20 cellular contexts compared by ENCODE assay signal in genomic region chr22:25383278-25383820, GRCh38.
A peak's percentile ranks its signal among the peaks of the same experiment; 100 is the strongest.
DNase-seq lines count a peak whose midpoint lies in the region; ATAC-seq and TF ChIP-seq lines count a peak whose summit lies in the region.
"Had no signal": no experiment of that assay in that cellular context is flagged by ENCODE, and none has a peak within 500 bp of the region (broad histone marks: within the 10 kb centered on the region; RNA-seq: fewer than 3 reads in every experiment).

No MANE protein-coding gene starts in this region.

- peak overlapping the region in 7 of 11 experiments; percentile 56 to 90 (median 89); a peak in 13 of 22 replicates for H3K4me2 ChIP-seq in BLaER1 treated with 17β-estradiol and CSF1 and Interleukin-3, amounts not matched to agents 10 nM and 100 nM

- H3K4me3 Mint-ChIP-seq in glutamatergic neuron (ENCODE audit: unreplicated experiment), result no peak overlapping the region
- H3K4me3 Mint-ChIP-seq in nephron progenitor cell, result no peak overlapping the region
- H3K4me3 Mint-ChIP-seq in activated T-helper 1 cell treated with anti-CD3 and anti-CD28 coated beads, Interleukin-12 subunit alpha, Interleukin-12 subunit beta, Interleukin-2, Interleukin-4 antibody, amounts not matched to agents 30 ng/mL and 10 ng/mL and 1 ng/mL, durations not matched to agents 14 hours and 24 hours and 36 hours, result no peak overlapping the region

- intact Hi-C loops in Panc1 (cut with micrococcal nuclease; ENCODE audit: unreplicated experiment) (no loop called here), esophagus squamous epithelium (cut with DNase I) (no loop called here), tibial artery (cut with DNase I; ENCODE audit: low total_unique reads) (no loop called here)
- intact Hi-C loops in activated T-helper 1 cell treated with anti-CD3 and anti-CD28 coated beads, Interleukin-12 subunit alpha, Interleukin-12 subunit beta, Interleukin-2, Interleukin-4 antibody, amounts not matched to agents 30 ng/mL and 10 ng/mL and 1 ng/mL, durations not matched to agents 14 hours and 24 hours and 36 hours (cut with micrococcal nuclease), result no loop called here

- CTCF ChIA-PET in Panc1 (lab: Charles Lee), result interaction anchor here (0.7 kb wide), 1 partner anchor 15 kb away, joined by 3 read pairs; no protein-coding TSS in a partner anchor

- ATAC-seq in Panc1, result peak; percentile 31; the same call in 1 of the 2 replicates
- no peak for ATAC-seq in HG02642 (IDR thresholded peaks at IDR 0.05; ENCODE audit: poor library complexity, unreplicated experiment)
- ATAC-seq: PC-3 had no signal

- peaks cover 90 to 100% (median 100%) of the 10 kb centered on the region in 11 experiments for H4K20me1 ChIP-seq in BLaER1 treated with 17β-estradiol and CSF1 and Interleukin-3, amounts not matched to agents 10 nM and 100 nM

- H3K36me3 Mint-ChIP-seq in glutamatergic neuron (ENCODE audit: unreplicated experiment) (no peaks in the 10 kb centered on the region), nephron progenitor cell (ENCODE audit: low read depth) (peaks cover 28% of the 10 kb centered on the region)
- H3K36me3 Mint-ChIP-seq in activated T-helper 1 cell treated with anti-CD3 and anti-CD28 coated beads, Interleukin-12 subunit alpha, Interleukin-12 subunit beta, Interleukin-2, Interleukin-4 antibody, amounts not matched to agents 30 ng/mL and 10 ng/mL and 1 ng/mL, durations not matched to agents 14 hours and 24 hours and 36 hours (ENCODE audit: low read depth), result peaks cover 9% of the 10 kb centered on the region

- in situ Hi-C loops in Panc1 (cut with HindIII; ENCODE audit: low pct_unique_long_range_greater_than_20kb, low sequenced_read_pairs), result no loop called here

- no peak for DNase-seq in Panc1 (ENCODE audit: low read depth, low spot score)
- peak; percentile 50 for DNase-seq in glutamatergic neuron
- DNase-seq in nephron progenitor cell, result peak; percentile 71
- no peak for DNase-seq in esophagus squamous epithelium (lab: John Stamatoyannopoulos, UW)
- no peak for DNase-seq in activated T-helper 1 cell treated with anti-CD3 and anti-CD28 coated beads, Interleukin-12 subunit alpha, Interleukin-12 subunit beta, Interleukin-2, Interleukin-4 antibody, amounts not matched to agents 30 ng/mL and 10 ng/mL and 1 ng/mL, durations not matched to agents 14 hours and 24 hours and 36 hours (ENCODE audit: low spot score)
- DNase-seq in tibial artery, result no peak
- DNase-seq: DMS53, Karpas-422, MV-4-11, NCI-H1105 treated with DMSO at 0.1 percent for 48 hours, NCI-H1694 treated with DMSO at 0.1 percent for 48 hours, NCI-H2081 treated with DMSO at 0.1 percent for 48 hours, NCI-H2171 treated with DMSO at 0.1 percent for 48 hours, NCI-H446, NCI-H526, PC-3, SHP77 had no signal

- H3K36me3 ChIP-seq in BLaER1 treated with 17β-estradiol and CSF1 and Interleukin-3, amounts not matched to agents 10 nM and 100 nM, result peaks cover 30 to 44% (median 33%) of the 10 kb centered on the region in 11 experiments
- H3K36me3 ChIP-seq in Panc1 (ENCODE audit: control insufficient read depth, insufficient read depth, low read length) (no peaks in the 10 kb centered on the region), esophagus squamous epithelium (peaks cover 0 to 30% (median 0%) of the 10 kb centered on the region in 3 donors), tibial artery (peaks cover 0 to 30% (median 23%) of the 10 kb centered on the region in 3 donors)

- H3K4me1 ChIP-seq in BLaER1 treated with 17β-estradiol and CSF1 and Interleukin-3, amounts not matched to agents 10 nM and 100 nM, result peaks cover 27 to 76% (median 58%) of the 10 kb centered on the region in 10 experiments
- H3K4me1 ChIP-seq in Panc1 (ENCODE audit: control insufficient read depth, insufficient read depth, low read length) (peaks cover 29% of the 10 kb centered on the region), esophagus squamous epithelium (peaks cover 0 to 15% (median 0%) of the 10 kb centered on the region in 3 donors), tibial artery (no peaks in the 10 kb centered on the region)

- H3K9me3 Mint-ChIP-seq in glutamatergic neuron (ENCODE audit: unreplicated experiment) (peaks cover 4% of the 10 kb centered on the region), nephron progenitor cell (peaks cover 5% of the 10 kb centered on the region)
- H3K9me3 Mint-ChIP-seq in activated T-helper 1 cell treated with anti-CD3 and anti-CD28 coated beads, Interleukin-12 subunit alpha, Interleukin-12 subunit beta, Interleukin-2, Interleukin-4 antibody, amounts not matched to agents 30 ng/mL and 10 ng/mL and 1 ng/mL, durations not matched to agents 14 hours and 24 hours and 36 hours, result no peaks in the 10 kb centered on the region

- peaks cover 0 to 31% (median 0%) of the 10 kb centered on the region in 11 experiments; a peak in 5 of 22 replicates for H3K27me3 ChIP-seq in BLaER1 treated with 17β-estradiol and CSF1 and Interleukin-3, amounts not matched to agents 10 nM and 100 nM
- H3K27me3 ChIP-seq in Panc1 (ENCODE audit: control insufficient read depth, insufficient read depth, low read length) (no peaks in the 10 kb centered on the region), esophagus squamous epithelium (no peaks in the 10 kb centered on the region), tibial artery (no peaks in the 10 kb centered on the region)

- H3K4me1 Mint-ChIP-seq in glutamatergic neuron (ENCODE audit: low read depth, unreplicated experiment) (peaks cover 23% of the 10 kb centered on the region), nephron progenitor cell (peaks cover 61% of the 10 kb centered on the region)
- peaks cover 33% of the 10 kb centered on the region for H3K4me1 Mint-ChIP-seq in activated T-helper 1 cell treated with anti-CD3 and anti-CD28 coated beads, Interleukin-12 subunit alpha, Interleukin-12 subunit beta, Interleukin-2, Interleukin-4 antibody, amounts not matched to agents 30 ng/mL and 10 ng/mL and 1 ng/mL, durations not matched to agents 14 hours and 24 hours and 36 hours (ENCODE audit: low read depth)

- no peak overlapping the region for H3K4me3 ChIP-seq in BLaER1 treated with 17β-estradiol and CSF1 and Interleukin-3, amounts not matched to agents 10 nM and 100 nM
- no peak overlapping the region for H3K4me3 ChIP-seq in Panc1 (ENCODE audit: low read depth in 2 of 2, low read length in 2 of 2)
- H3K4me3 ChIP-seq in esophagus squamous epithelium, result no peak overlapping the region
- H3K4me3 ChIP-seq in tibial artery, result no peak overlapping the region
- H3K4me3 ChIP-seq: SK-N-MC had no signal

- no peaks in the 10 kb centered on the region for H3K9me3 ChIP-seq in BLaER1 treated with 17β-estradiol and CSF1 and Interleukin-3, amounts not matched to agents 10 nM and 100 nM (replicated peaks in 1 of 11)
- H3K9me3 ChIP-seq in Panc1 (ENCODE audit: control insufficient read depth, insufficient read depth, low read depth, low read length) (no peaks in the 10 kb centered on the region), esophagus squamous epithelium (no peaks in the 10 kb centered on the region), tibial artery (no peaks in the 10 kb centered on the region)

- POLR2A ChIA-PET in Panc1 (lab: Charles Lee), result no interaction called here

- H3K27me3 Mint-ChIP-seq in glutamatergic neuron (ENCODE audit: unreplicated experiment), result peaks cover 8% of the 10 kb centered on the region
- H3K27me3 Mint-ChIP-seq in nephron progenitor cell (ENCODE audit: low read depth, poor library complexity), result peaks cover 12% of the 10 kb centered on the region
- no peaks in the 10 kb centered on the region for H3K27me3 Mint-ChIP-seq in activated T-helper 1 cell treated with anti-CD3 and anti-CD28 coated beads, Interleukin-12 subunit alpha, Interleukin-12 subunit beta, Interleukin-2, Interleukin-4 antibody, amounts not matched to agents 30 ng/mL and 10 ng/mL and 1 ng/mL, durations not matched to agents 14 hours and 24 hours and 36 hours (ENCODE audit: insufficient read depth)

- WGBS in esophagus squamous epithelium, 2 donors, result 50 to 79% methylated on average over 2 to 7 of the region's 15 CpGs

- TF ChIP-seq CTCF in Panc1 (IDR thresholded peaks at IDR 0.05) (no peak), glutamatergic neuron (IDR thresholded peaks at IDR 0.05; ENCODE audit: partially characterized antibody, unreplicated experiment) (no peak), nephron progenitor cell (IDR thresholded peaks at IDR 0.05) (no peak), esophagus squamous epithelium (IDR thresholded peaks at IDR 0.05) (no peak), tibial artery (IDR thresholded peaks at IDR 0.05) (no peak)

- no peak for TF ChIP-seq POLR2A in esophagus squamous epithelium (IDR thresholded peaks at IDR 0.05)

- H3K27ac ChIP-seq in BLaER1 treated with 17β-estradiol and CSF1 and Interleukin-3, amounts not matched to agents 10 nM and 100 nM, result peak overlapping the region in 1 of 11 experiments; percentile 34; a peak in 2 of 22 replicates
- no peak overlapping the region for H3K27ac ChIP-seq in Panc1 (ENCODE audit: low read length)
- H3K27ac ChIP-seq in esophagus squamous epithelium, result no peak overlapping the region
- H3K27ac ChIP-seq in tibial artery, result no peak overlapping the region
- H3K27ac ChIP-seq: SK-N-MC had no signal

- BruUV-seq in Panc1 (replicated peaks; lab: Mats Ljungman, UMichigan), result no TSS peak

- H3K9ac ChIP-seq in BLaER1 treated with 17β-estradiol and CSF1 and Interleukin-3, amounts not matched to agents 10 nM and 100 nM, result peak overlapping the region in 1 of 11 experiments; percentile 16; a peak in 2 of 22 replicates

- H3K27ac Mint-ChIP-seq in glutamatergic neuron (ENCODE audit: unreplicated experiment) (no peak overlapping the region), nephron progenitor cell (peak overlapping the region; percentile 95)
- H3K27ac Mint-ChIP-seq in activated T-helper 1 cell treated with anti-CD3 and anti-CD28 coated beads, Interleukin-12 subunit alpha, Interleukin-12 subunit beta, Interleukin-2, Interleukin-4 antibody, amounts not matched to agents 30 ng/mL and 10 ng/mL and 1 ng/mL, durations not matched to agents 14 hours and 24 hours and 36 hours, result no peak overlapping the region

Comparison
In these comparisons a context has a peak if more than half of its experiments do, and no peak if none do; other contexts are left out.
1. DNase-seq: peak in glutamatergic neuron (single experiment) and nephron progenitor cell (single experiment); none in Panc1 (single experiment), esophagus squamous epithelium (single experiment), activated T-helper 1 cell treated with anti-CD3 and anti-CD28 coated beads, Interleukin-12 subunit alpha, Interleukin-12 subunit beta, Interleukin-2, Interleukin-4 antibody, amounts not matched to agents 30 ng/mL and 10 ng/mL and 1 ng/mL, durations not matched to agents 14 hours and 24 hours and 36 hours (single experiment) and tibial artery (0 of 2).